18 cellular contexts compared by ENCODE assay signal in the genomic region with DNA sequence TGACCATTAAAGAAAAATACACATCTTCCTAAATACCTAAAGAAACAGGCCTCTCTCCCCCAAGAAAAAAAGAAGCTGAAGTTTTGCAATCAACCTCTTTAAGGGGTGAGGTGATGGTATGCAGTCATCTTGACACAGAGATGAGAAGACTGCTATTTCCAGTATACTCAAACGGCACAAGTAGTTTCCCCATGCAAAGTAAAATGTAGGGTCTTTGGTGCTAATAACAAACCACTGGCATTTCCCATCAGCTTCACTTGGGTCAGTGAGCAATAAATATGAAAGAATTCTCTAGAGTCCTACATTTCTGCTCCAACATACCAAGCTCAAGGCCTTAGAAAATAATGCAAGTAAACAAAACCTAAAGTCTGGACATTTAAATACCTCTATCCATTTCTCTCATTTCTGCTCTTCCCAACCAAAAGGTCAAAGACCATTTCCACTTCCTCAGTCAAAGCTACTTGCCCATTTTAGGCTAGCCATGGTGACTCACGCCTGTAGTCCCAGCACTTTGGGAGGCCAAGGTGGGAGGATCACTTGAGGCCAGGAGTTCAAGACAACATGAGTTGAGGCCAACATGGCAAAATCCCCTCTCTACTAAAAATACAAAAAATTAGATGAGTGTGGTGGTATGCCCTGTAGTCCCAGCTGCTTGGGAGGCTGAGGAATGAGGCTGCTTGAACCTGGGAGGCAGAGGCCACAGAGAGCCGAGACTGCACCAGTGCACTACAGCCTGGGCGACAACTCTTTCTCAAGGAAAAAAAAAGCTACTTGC. TPM values are rescaled to one million over a fixed set of nuclear protein-coding genes. Genes with fewer than 3 reads are reported as not detected.
DNase-seq lines count a peak whose midpoint lies in the region; ATAC-seq and TF ChIP-seq lines count a peak whose summit lies in the region.
"Had no signal": no experiment of that assay in that cellular context is flagged by ENCODE, and none has a peak within 500 bp of the region (broad histone marks: within the 10 kb centered on the region; RNA-seq: fewer than 3 reads in every experiment).

No MANE protein-coding gene starts in this region.

- H3K27me3 Mint-ChIP-seq in type B pancreatic cell: no peaks in the 10 kb centered on the region

- H3K23ac ChIP-seq in mesendoderm (ENCODE audit: low read length): no peak overlapping the region

- H3K4me1 Mint-ChIP-seq in type B pancreatic cell (ENCODE audit: unreplicated experiment): no peaks in the 10 kb centered on the region

- no peak overlapping the region for H3K4me3 ChIP-seq in AG10803 (ENCODE audit: low read length)
- H3K4me3 ChIP-seq in mesendoderm (ENCODE audit: low read length): no peak overlapping the region
- H3K4me3 ChIP-seq: BLaER1, PC-9, prostate gland had no signal

- no peak overlapping the region for H2BK120ac ChIP-seq in mesendoderm (ENCODE audit: low read depth, low read length)

- H3K36me3 Mint-ChIP-seq in type B pancreatic cell: peaks cover 29% of the 10 kb centered on the region

- ATAC-seq in HG02610 (IDR thresholded peaks at IDR 0.05; ENCODE audit: unreplicated experiment) (no peak), left cardiac atrium (no peak)
- ATAC-seq: activated CD4-positive, CD25-positive, alpha-beta regulatory T cell treated with anti-CD3 and anti-CD28 coated beads, Interleukin-2, amount 50 U/mL, for 24 hours had no signal

- no peaks in the 10 kb centered on the region for H3K27me3 ChIP-seq in mesendoderm (ENCODE audit: insufficient read depth, low read length, poor library complexity)
- H3K27me3 ChIP-seq: BLaER1 had no signal

- H3K27ac ChIP-seq in mesendoderm (ENCODE audit: low read depth, low read length): peak overlapping the region; percentile 34
- H3K27ac ChIP-seq: BLaER1, PC-9, prostate gland had no signal

- DNase-seq in AG10803 (ENCODE audit: low read depth): peak; percentile 70
- peak; percentile 10 for DNase-seq in HCEC 1CT
- peak; percentile 65 for DNase-seq in amniotic epithelial cell (ENCODE audit: low read depth)
- peak; percentile 13 for DNase-seq in mesendoderm
- DNase-seq in type B pancreatic cell (ENCODE audit: extremely low spot score, unreplicated experiment): no peak
- no peak for DNase-seq in NCI-H1436 treated with DMSO at 0.1 percent for 48 hours (lab: John Stamatoyannopoulos, UW)
- no peak for DNase-seq in left cardiac atrium
- DNase-seq: effector memory CD4-positive, alpha-beta T cell; islet precursor cell; NCI-H1694; NCI-H524; PC-9; trophoblast cell had no signal

- no CpG with 5 or more reads among the region's 4 CpGs for WGBS in mesendoderm (ENCODE audit: extremely low coverage, insufficient coverage, low lambda C conversion rate)

- no peak overlapping the region for H2BK5ac ChIP-seq in mesendoderm (ENCODE audit: low read length)

- no peaks in the 10 kb centered on the region for H3K9me3 Mint-ChIP-seq in type B pancreatic cell
- H3K9me3 Mint-ChIP-seq: activated T-helper 1 cell treated with anti-CD3 and anti-CD28 coated beads, Interleukin-12 subunit alpha, Interleukin-12 subunit beta, Interleukin-2, Interleukin-4 antibody, amounts not matched to agents 30 ng/mL and 10 ng/mL and 1 ng/mL, durations not matched to agents 14 hours and 24 hours and 36 hours had no signal

- H4K5ac ChIP-seq in mesendoderm (ENCODE audit: low read length): no peak overlapping the region

- TF ChIP-seq CTCF in AG10803 (conservative IDR thresholded peaks at IDR 0.05; ENCODE audit: low read length) (no peak), type B pancreatic cell (conservative IDR thresholded peaks at IDR 0.05) (no peak)

- H3K9ac ChIP-seq in mesendoderm (ENCODE audit: low read length): no peak overlapping the region
- H3K9ac ChIP-seq: BLaER1 had no signal

- no peak overlapping the region for H3K56ac ChIP-seq in mesendoderm (ENCODE audit: low read length)

- H3K79me2 ChIP-seq in mesendoderm (ENCODE audit: control insufficient read depth, insufficient read depth, low read length): no peaks in the 10 kb centered on the region

- peak overlapping the region; percentile 56 for H4K8ac ChIP-seq in mesendoderm (ENCODE audit: low read depth, low read length)

- no peak overlapping the region for H3K4ac ChIP-seq in mesendoderm (ENCODE audit: low read depth, low read length)

- no peaks in the 10 kb centered on the region for H3K79me1 ChIP-seq in mesendoderm (ENCODE audit: low read length)

- intact Hi-C loops in left cardiac atrium (cut with DNase I): no loop called here

- no peak overlapping the region for H3K18ac ChIP-seq in mesendoderm (ENCODE audit: low read length)

- H3K27ac Mint-ChIP-seq in type B pancreatic cell: no peak overlapping the region
- H3K27ac Mint-ChIP-seq: activated T-helper 1 cell treated with anti-CD3 and anti-CD28 coated beads, Interleukin-12 subunit alpha, Interleukin-12 subunit beta, Interleukin-2, Interleukin-4 antibody, amounts not matched to agents 30 ng/mL and 10 ng/mL and 1 ng/mL, durations not matched to agents 14 hours and 24 hours and 36 hours had no signal

- H2AK5ac ChIP-seq in mesendoderm (ENCODE audit: low read length): no peak overlapping the region

- no peak overlapping the region for H3K4me3 Mint-ChIP-seq in type B pancreatic cell
- H3K4me3 Mint-ChIP-seq: activated T-helper 1 cell treated with anti-CD3 and anti-CD28 coated beads, Interleukin-12 subunit alpha, Interleukin-12 subunit beta, Interleukin-2, Interleukin-4 antibody, amounts not matched to agents 30 ng/mL and 10 ng/mL and 1 ng/mL, durations not matched to agents 14 hours and 24 hours and 36 hours had no signal

- H3K4me1 ChIP-seq in mesendoderm (ENCODE audit: control insufficient read depth, low read depth, low read length): peaks cover 2% of the 10 kb centered on the region
- H3K4me1 ChIP-seq: BLaER1, prostate gland had no signal

- no peak overlapping the region for H2BK15ac ChIP-seq in mesendoderm (replicated peaks; ENCODE audit: low read depth)

- peaks cover 4% of the 10 kb centered on the region for H3K36me3 ChIP-seq in mesendoderm (ENCODE audit: control insufficient read depth, insufficient read depth, low read length)

- no peak overlapping the region for H3K4me2 ChIP-seq in mesendoderm (ENCODE audit: low read length)
- H3K4me2 ChIP-seq: BLaER1, PC-9 had no signal

RNA-seq across cellular contexts. Expression of gene CHRNA10, which starts 39.5 kb away (rescaled TPM):
- 0.52 TPM for polyA plus RNA-seq in mesendoderm (2013, experiment 1 of 2)
- 0.59 TPM for polyA plus RNA-seq in mesendoderm (2013, experiment 2 of 2)
- total RNA-seq in type B pancreatic cell (ENCODE audit: low replicate concordance) (1.5 and 2.9 TPM in 2 replicates), left cardiac atrium (under 1 TPM; 0.27 to 0.58 TPM)

Comparison
In these comparisons a context has a peak if more than half of its experiments do, and no peak if none do; other contexts are left out.
1. DNase-seq: peak in AG10803 (single experiment), HCEC 1CT (single experiment), amniotic epithelial cell (single experiment) and mesendoderm (single experiment); none in type B pancreatic cell (single experiment), NCI-H1436 treated with DMSO at 0.1 percent for 48 hours (single experiment) and left cardiac atrium (single experiment).